ENCODE assay signal across 10 cellular contexts in genomic region chr22:27833803-27834202, GRCh38. TPM values are rescaled to one million over a fixed set of nuclear protein-coding genes. Genes with fewer than 3 reads are reported as not detected.
"Had no signal": no experiment of that assay in that cellular context is flagged by ENCODE, and none has a peak within 500 bp of the region (broad histone marks: within the 10 kb centered on the region; RNA-seq: fewer than 3 reads in every experiment).

No MANE protein-coding gene starts in this region.

- H3K4me3 ChIP-seq: GM23338 had no signal

- H3K27me3 Mint-ChIP-seq: IgD-negative memory B cell had no signal

- DNase-seq: H9, HCEC 1CT, HFFc6, KG1 had no signal

- H3K4me2 ChIP-seq: GM23338 had no signal

- H3K4me3 Mint-ChIP-seq: GM23338, H9, HFFc6, IgD-negative memory B cell had no signal

- ATAC-seq: GM23338 had no signal

- H3K27ac Mint-ChIP-seq: GM23338, H9, HFFc6, IgD-negative memory B cell had no signal

- H2AFZ ChIP-seq: GM23338 had no signal

- FAIRE-seq: H1, H54, HepG2 had no signal

RNA-seq across cellular contexts. Expression of gene MN1, which starts 32.2 kb away (rescaled TPM):
- total RNA-seq: HepG2, HT-29 had no signal
- polyA plus RNA-seq: IgD-negative memory B cell had no signal
